Comparison of ENCODE assay signal across 8 cellular contexts in the genomic region with DNA sequence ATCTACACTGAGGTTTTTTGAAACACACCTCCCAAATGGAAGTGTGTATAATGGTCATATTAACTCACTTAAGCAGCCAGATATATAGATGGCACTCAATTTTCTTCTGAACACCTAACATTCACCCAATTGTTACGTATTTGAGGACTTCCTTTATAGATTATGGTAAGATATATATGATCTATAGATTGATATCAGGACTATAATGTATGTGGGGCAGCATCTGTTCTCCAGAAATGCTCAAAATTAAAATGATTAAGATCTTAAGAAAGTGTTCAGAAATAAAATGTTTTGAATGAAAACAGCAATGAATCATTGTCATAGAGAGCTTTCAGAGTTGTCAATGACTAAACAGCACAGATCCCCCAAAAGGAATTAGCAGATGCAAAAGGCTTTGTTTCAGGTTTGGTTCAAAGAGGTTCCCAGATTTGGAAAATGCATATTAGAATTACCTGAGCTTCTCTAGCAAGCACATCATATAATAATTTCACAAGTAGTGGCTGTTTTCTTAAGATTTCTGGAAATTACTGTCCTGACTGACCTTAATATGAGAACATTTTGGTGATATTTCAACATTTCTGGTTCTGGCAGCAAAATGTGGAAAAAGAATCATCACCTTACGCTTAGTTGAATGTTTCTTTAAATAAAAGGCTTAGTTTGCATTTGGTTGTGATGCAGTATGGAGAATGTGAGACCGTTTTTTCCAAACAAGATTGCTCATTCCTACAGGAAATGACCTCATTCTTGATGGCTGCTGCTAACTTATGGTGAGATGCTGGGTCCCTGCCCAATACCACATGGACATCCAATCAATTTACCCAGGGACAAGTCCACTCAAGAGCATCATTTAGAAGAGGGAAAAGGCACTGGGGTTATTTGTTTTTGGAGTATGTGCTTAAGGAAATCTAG. TPM values are rescaled to one million over a fixed set of nuclear protein-coding genes. Genes with fewer than 3 reads are reported as not detected.
DNase-seq lines count a peak whose midpoint lies in the region; ATAC-seq, FAIRE-seq and TF ChIP-seq lines count a peak whose summit lies in the region.

No MANE protein-coding gene starts in this region.

- H3K9me3 Mint-ChIP-seq in astrocyte (ENCODE audit: unreplicated experiment) = no peaks in the 10 kb centered on the region

- H3K4me1 Mint-ChIP-seq in astrocyte (ENCODE audit: low read depth, unreplicated experiment) = peaks cover 20% of the 10 kb centered on the region

- H3K27ac ChIP-seq in astrocyte (ENCODE audit: low read depth, low read length) = peak overlapping the region; percentile 85
- H3K27ac ChIP-seq in aorta (ENCODE audit: low read depth in 1 of 2, low read length in 2 of 2) = peak overlapping the region in 1 of 2 donors; percentile 25

- peak overlapping the region; percentile 59 for H3K27ac Mint-ChIP-seq in astrocyte (ENCODE audit: unreplicated experiment)

- H3K4me1 ChIP-seq in astrocyte (ENCODE audit: insufficient read depth, low read length) (peaks cover 29% of the 10 kb centered on the region), aorta (ENCODE audit: control insufficient read depth in 1 of 2, insufficient read depth in 2 of 2, low read length in 2 of 2) (peaks cover 0 to 2% of the 10 kb centered on the region in 2 donors)

- H3K9me3 ChIP-seq in astrocyte (ENCODE audit: insufficient read depth, low read depth, low read length) = no peaks in the 10 kb centered on the region
- H3K9me3 ChIP-seq in aorta (ENCODE audit: control insufficient read depth, low read length) = no peaks in the 10 kb centered on the region

- no peaks in the 10 kb centered on the region for H3K27me3 ChIP-seq in astrocyte (ENCODE audit: insufficient read depth, low read length)
- H3K27me3 ChIP-seq in aorta (ENCODE audit: control insufficient read depth in 1 of 2, insufficient read depth in 2 of 2, low read length in 1 of 2) = no peaks in the 10 kb centered on the region

- H3K4me2 ChIP-seq in astrocyte (ENCODE audit: low read length) = peak overlapping the region; percentile 69

- peaks cover 17% of the 10 kb centered on the region for H3K36me3 Mint-ChIP-seq in astrocyte (ENCODE audit: low read depth, unreplicated experiment)

- no peaks in the 10 kb centered on the region for H3K27me3 Mint-ChIP-seq in astrocyte (ENCODE audit: low read depth, unreplicated experiment)

- H3K79me2 ChIP-seq in astrocyte (ENCODE audit: insufficient read depth, low read length) = no peaks in the 10 kb centered on the region

- peak; percentile 14 for DNase-seq in stimulated activated CD4-positive, alpha-beta T cell treated with anti-CD3 and anti-CD28 coated beads, Interleukin-15, amount 100 ng/mL, for 24 hours
- no peak for DNase-seq in stimulated activated CD4-positive, alpha-beta T cell treated with anti-CD3 and anti-CD28 coated beads, Interleukin-4, amount 100 ng/mL, for 24 hours
- DNase-seq in astrocyte (ENCODE audit: low read depth) = peak; percentile 97
- peak; percentile 51 for DNase-seq in kidney tubule cell (ENCODE audit: low spot score)
- peak in 1 of 2 donors; percentile 71 for DNase-seq in aorta
- DNase-seq in activated CD4-positive, CD25-positive, alpha-beta regulatory T cell (lab: John Stamatoyannopoulos, UW) = no peak
- DNase-seq in NCI-H2171 treated with DMSO at 0.1 percent for 48 hours (lab: John Stamatoyannopoulos, UW) = no peak

- H4K20me1 ChIP-seq in astrocyte (ENCODE audit: insufficient read depth, low read length) = no peaks in the 10 kb centered on the region

- peak; percentile 73 for ATAC-seq in aorta (ENCODE audit: low FRiP score)
- no peak for ATAC-seq in HG02870 (IDR thresholded peaks at IDR 0.05; ENCODE audit: unreplicated experiment)

- no peak overlapping the region for H3K4me3 Mint-ChIP-seq in astrocyte (ENCODE audit: unreplicated experiment)

- H3K36me3 ChIP-seq in astrocyte (ENCODE audit: insufficient read depth, low read length) (peaks cover 10% of the 10 kb centered on the region), aorta (ENCODE audit: control insufficient read depth in 1 of 2, insufficient read depth in 2 of 2, low read length in 1 of 2) (peaks cover 3 to 7% of the 10 kb centered on the region in 2 donors)

- no peak overlapping the region for H2AFZ ChIP-seq in astrocyte (ENCODE audit: low read depth, low read length)

- no peak for TF ChIP-seq CTCF in astrocyte (IDR thresholded peaks at IDR 0.05; ENCODE audit: insufficient read depth, low read depth, low read length)

- intact Hi-C loops in aorta (cut with DNase I) = no loop called here

- peak; percentile 81 for FAIRE-seq in astrocyte (lab: Jason Lieb, UNC)

- WGBS in aorta, 2 donors = 36 to 39% methylated on average over 3 of the region's 3 CpGs

- H3K9ac ChIP-seq in astrocyte (ENCODE audit: low read length) = peak overlapping the region; percentile 68

- H3K4me3 ChIP-seq in astrocyte (ENCODE audit: insufficient read depth, low read depth, low read length) (peak overlapping the region; percentile 5), aorta (ENCODE audit: low read length in 2 of 2) (no peak overlapping the region)

RNA-seq across cellular contexts. Expression of gene TRAF3IP2, which starts 31.5 kb away (rescaled TPM):
- total RNA-seq in astrocyte (17.8 and 19.0 TPM in 2 replicates), aorta (10 to 100 TPM; 24.7 to 39.0 TPM)
- polyA plus RNA-seq in aorta = 10 to 100 TPM; 12.0 to 12.2 TPM

Comparison
In these comparisons a context has a peak if more than half of its experiments do, and no peak if none do; other contexts are left out.
1. DNase-seq: peak in stimulated activated CD4-positive, alpha-beta T cell treated with anti-CD3 and anti-CD28 coated beads, Interleukin-15, amount 100 ng/mL, for 24 hours (single experiment), astrocyte (single experiment) and kidney tubule cell (single experiment); none in stimulated activated CD4-positive, alpha-beta T cell treated with anti-CD3 and anti-CD28 coated beads, Interleukin-4, amount 100 ng/mL, for 24 hours (single experiment), activated CD4-positive, CD25-positive, alpha-beta regulatory T cell (0 of 4) and NCI-H2171 treated with DMSO at 0.1 percent for 48 hours (single experiment).